In the genomic region with DNA sequence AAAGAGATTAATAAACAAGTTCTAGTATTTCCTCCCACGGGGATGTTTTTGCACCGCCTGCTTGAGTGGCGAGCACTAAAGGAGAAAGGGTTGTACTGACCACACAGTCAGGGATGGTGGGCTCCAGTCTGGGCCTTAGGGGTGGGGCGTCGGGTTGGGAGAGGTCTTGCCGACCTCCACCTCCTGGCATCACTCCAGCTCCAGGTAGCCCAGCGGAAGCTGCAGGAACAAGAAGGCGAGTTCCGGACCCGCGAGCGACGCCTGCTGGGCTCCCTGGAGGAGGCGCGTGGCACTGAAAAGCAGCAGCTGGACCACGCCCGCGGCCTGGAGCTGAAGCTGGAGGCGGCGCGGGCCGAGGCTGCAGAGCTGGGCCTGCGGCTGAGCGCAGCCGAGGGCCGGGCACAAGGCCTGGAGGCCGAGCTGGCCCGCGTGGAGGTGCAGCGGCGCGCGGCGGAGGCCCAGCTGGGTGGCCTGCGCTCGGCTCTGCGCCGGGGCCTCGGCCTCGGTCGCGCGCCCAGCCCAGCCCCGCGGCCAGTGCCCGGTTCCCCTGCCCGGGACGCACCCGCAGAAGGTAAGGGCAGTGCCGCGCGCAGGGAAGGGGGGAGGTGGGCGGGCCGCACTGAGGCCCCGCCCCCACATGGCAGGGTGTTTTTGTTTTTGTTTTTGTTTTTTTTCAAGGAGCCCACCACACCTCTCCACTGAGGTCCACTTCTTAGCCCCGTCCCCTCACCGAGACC, we compare ENCODE assay signal across 8 cellular contexts. TPM values are rescaled to one million over a fixed set of nuclear protein-coding genes. Genes with fewer than 3 reads are reported as not detected.
A peak's percentile ranks its signal among the peaks of the same experiment; 100 is the strongest.
DNase-seq lines count a peak whose midpoint lies in the region; ATAC-seq and TF ChIP-seq lines count a peak whose summit lies in the region.

No MANE protein-coding gene starts in this region.

- peak overlapping the region; percentile 48 for H3K4ac ChIP-seq in IMR-90 (ENCODE audit: low read depth, low read length)

- no peak overlapping the region; the same call in 1 of the 2 replicates for H2BK120ac ChIP-seq in IMR-90 (ENCODE audit: low read depth, low read length)

- H3K27me3 ChIP-seq in IMR-90 (ENCODE audit: control insufficient read depth, insufficient read depth, low read length) (no peaks in the 10 kb centered on the region; the same call in 1 of the 2 replicates), SU-DHL-6 (ENCODE audit: low read length) (no peaks in the 10 kb centered on the region)

- H2AK5ac ChIP-seq in IMR-90 (ENCODE audit: low read depth, low read length) = no peak overlapping the region

- H3K4me2 ChIP-seq in IMR-90 (ENCODE audit: low read depth, low read length) = peak overlapping the region; percentile 82
- peak overlapping the region; percentile 61 for H3K4me2 ChIP-seq in SU-DHL-6 (ENCODE audit: low read depth, low read length, poor library complexity, severe bottlenecking)

- in situ Hi-C loops in IMR-90 (cut with MboI; ENCODE audit: low sequenced_read_pairs) = no loop called here

- H3K27ac ChIP-seq in 22Rv1 = peak overlapping the region; percentile 71
- H3K27ac ChIP-seq in IMR-90 (ENCODE audit: insufficient read depth, low read length) = no peak overlapping the region
- H3K27ac ChIP-seq in SU-DHL-6 (ENCODE audit: low read depth, low read length) = no peak overlapping the region

- H3K9me1 ChIP-seq in IMR-90 (ENCODE audit: insufficient read depth, low read length) = peaks cover 2% of the 10 kb centered on the region; the same call in 1 of the 2 replicates

- DNase-seq in IMR-90 = peak; percentile 75
- DNase-seq in activated naive CD8-positive, alpha-beta T cell treated with anti-CD3 and anti-CD28 coated beads, Interleukin-2, amount 50 U/mL, for 16 hours (ENCODE audit: low read depth, low spot score) = peak; percentile 47
- DNase-seq in hepatic stellate cell (ENCODE audit: low spot score) = peak; percentile 74
- peak; percentile 83 for DNase-seq in retina

- H3K23ac ChIP-seq in IMR-90 (ENCODE audit: low read depth, low read length) = no peak overlapping the region

- 4% methylated on average over 17 of the region's 57 CpGs; no CpG with 5 or more reads in 1 of the 2 experiments for WGBS in IMR-90 (ENCODE audit: extremely low coverage in 2 of 2, insufficient read length in 1 of 2), 2 experiments

- no peak overlapping the region for H3K9ac ChIP-seq in IMR-90 (ENCODE audit: low read depth, low read length)
- peak overlapping the region; percentile 31; the same call in 1 of the 2 replicates for H3K9ac ChIP-seq in SU-DHL-6 (ENCODE audit: low read length)

- no peak overlapping the region for H3K56ac ChIP-seq in IMR-90 (ENCODE audit: extremely low read depth, insufficient read depth, low read length)

- no peak overlapping the region for H2BK5ac ChIP-seq in IMR-90 (ENCODE audit: low read depth, low read length, poor library complexity, severe bottlenecking)

- H3K79me2 ChIP-seq in SU-DHL-6 (ENCODE audit: insufficient read depth, low read length) = no peaks in the 10 kb centered on the region

- H2BK15ac ChIP-seq in IMR-90 (ENCODE audit: low read depth, low read length) = no peak overlapping the region

- peak; percentile 66 for ATAC-seq in GM18511 (IDR thresholded peaks at IDR 0.05; ENCODE audit: unreplicated experiment)
- peak; percentile 98 for ATAC-seq in IMR-90 (ENCODE audit: low read depth)
- no peak for ATAC-seq in GM19463 (IDR thresholded peaks at IDR 0.05; ENCODE audit: unreplicated experiment)

- peak; percentile 38; the same call in 1 of the 2 replicates for TF ChIP-seq RAD21 in IMR-90 (IDR thresholded peaks at IDR 0.05; ENCODE audit: low read length)

- H3K4me1 ChIP-seq in IMR-90 (ENCODE audit: control insufficient read depth, insufficient read depth, low read length) = peaks cover 1% of the 10 kb centered on the region; the same call in 1 of the 2 replicates

- POLR2A ChIA-PET in IMR-90 (lab: Charles Lee; ENCODE audit: unreplicated experiment) = no interaction called here

- no peak overlapping the region for H3K14ac ChIP-seq in IMR-90 (replicated peaks; ENCODE audit: low read depth, low read length)

- peak overlapping the region; percentile 71 for H4K5ac ChIP-seq in IMR-90 (ENCODE audit: low read depth, low read length)

- intact Hi-C loops in IMR-90 (cut with micrococcal nuclease) = no loop called here

- CTCF ChIA-PET in IMR-90 (lab: Yijun Ruan, JAX) = interaction anchor here (0.8 to 2.1 kb wide), 6 partner anchors 9 to 88 kb away, joined by 3 to 12 read pairs (median 4); no protein-coding TSS in a partner anchor

- no peaks in the 10 kb centered on the region for H3K9me2 ChIP-seq in SU-DHL-6 (replicated peaks; ENCODE audit: insufficient read depth, low read length)

- H3K9me3 ChIP-seq in IMR-90 (ENCODE audit: control insufficient read depth, insufficient read depth, low read length) = no peaks in the 10 kb centered on the region
- H3K9me3 ChIP-seq in SU-DHL-6 (ENCODE audit: insufficient read depth, low read length) = no peaks in the 10 kb centered on the region

- dilution Hi-C loops in IMR-90 (cut with HindIII; ENCODE audit: low sequenced_read_pairs, unreplicated experiment) = no loop called here

- H4K8ac ChIP-seq in IMR-90 (ENCODE audit: low read depth in 2 of 2, low read length in 2 of 2) = peak overlapping the region; percentile 66 to 91; a peak in 3 of 4 replicates

- 0 out of 4 replicates have a peak, but pooled peaks cover 0 to 3% of the 10 kb centered on the region in 2 experiments for H3K79me1 ChIP-seq in IMR-90 (ENCODE audit: low read depth in 1 of 2, low read length in 2 of 2)

- peak overlapping the region; percentile 72 for H2AK9ac ChIP-seq in IMR-90 (replicated peaks; ENCODE audit: low read depth, low read length, poor library complexity)

- BruUV-seq in IMR-90 (replicated peaks; lab: Mats Ljungman, UMichigan) = no TSS peak

- H3K4me3 ChIP-seq in IMR-90 (ENCODE audit: insufficient read depth, low read depth, low read length) (peak overlapping the region; percentile 29), SU-DHL-6 (ENCODE audit: insufficient read depth, low read length, poor library complexity, severe bottlenecking) (peak overlapping the region; percentile 38)

- H3K36me3 ChIP-seq in IMR-90 (ENCODE audit: control insufficient read depth, insufficient read depth, low read length) (no peaks in the 10 kb centered on the region; the same call in 1 of the 2 replicates), SU-DHL-6 (ENCODE audit: low read length) (no peaks in the 10 kb centered on the region)

- H3F3A ChIP-seq in SU-DHL-6 (ENCODE audit: insufficient read depth) = no peaks in the 10 kb centered on the region

- H2BK20ac ChIP-seq in IMR-90 (ENCODE audit: low read depth, low read length) = no peak overlapping the region

- peaks cover 6% of the 10 kb centered on the region; the same call in 1 of the 2 replicates for H4K20me1 ChIP-seq in IMR-90 (ENCODE audit: insufficient read depth, low read length)
- H4K20me1 ChIP-seq in SU-DHL-6 (ENCODE audit: low read depth, low read length) = no peaks in the 10 kb centered on the region

- no peak overlapping the region for H3K18ac ChIP-seq in IMR-90 (ENCODE audit: low read depth, low read length)

- TF ChIP-seq POLR2A in IMR-90 (IDR thresholded peaks at IDR 0.05; ENCODE audit: low read depth, low read length) = no peak

- TF ChIP-seq CTCF in 22Rv1 (IDR thresholded peaks at IDR 0.05) = peak; percentile 92
- TF ChIP-seq CTCF in IMR-90 (conservative IDR thresholded peaks at IDR 0.05; ENCODE audit: low read depth, low read length) = peak; percentile 68
- TF ChIP-seq CTCF in SU-DHL-6 (IDR thresholded peaks at IDR 0.05; ENCODE audit: insufficient read depth, low read length, poor library complexity, severe bottlenecking) = peak; percentile 51

- H4K91ac ChIP-seq in IMR-90 (ENCODE audit: insufficient read depth, low read depth, low read length) = no peak overlapping the region

- peak overlapping the region; percentile 93 for H2AFZ ChIP-seq in IMR-90 (replicated peaks; ENCODE audit: low read length, poor library complexity)
- peak overlapping the region; percentile 92 for H2AFZ ChIP-seq in SU-DHL-6 (ENCODE audit: low read depth, low read length, severe bottlenecking)

TF ChIP-seq in IMR-90, 13 proteins besides CTCF, POLR2A, EP300 and RAD21 (continues in another document):
- TF ChIP-seq MAZ (IDR thresholded peaks at IDR 0.05; ENCODE audit: borderline replicate concordance, low read depth, low read length) (0 out of 2 replicates have a peak, but pooled peaks have one; percentile 11), SMC3 (IDR thresholded peaks at IDR 0.05; ENCODE audit: low read depth, low read length) (peak; percentile 45), NFE2L2 (IDR thresholded peaks at IDR 0.05; ENCODE audit: low read depth, low read length) (no peak), FOS (IDR thresholded peaks at IDR 0.05; ENCODE audit: low read depth, low read length) (no peak), MXI1 (IDR thresholded peaks at IDR 0.05; ENCODE audit: borderline replicate concordance, low read depth, low read length) (peak; percentile 84), RCOR1 (IDR thresholded peaks at IDR 0.05; ENCODE audit: insufficient replicate concordance, low read length) (no peak), CHD1 (IDR thresholded peaks at IDR 0.05; ENCODE audit: low read depth, low read length) (no peak)
- TF ChIP-seq, protein P1, sequence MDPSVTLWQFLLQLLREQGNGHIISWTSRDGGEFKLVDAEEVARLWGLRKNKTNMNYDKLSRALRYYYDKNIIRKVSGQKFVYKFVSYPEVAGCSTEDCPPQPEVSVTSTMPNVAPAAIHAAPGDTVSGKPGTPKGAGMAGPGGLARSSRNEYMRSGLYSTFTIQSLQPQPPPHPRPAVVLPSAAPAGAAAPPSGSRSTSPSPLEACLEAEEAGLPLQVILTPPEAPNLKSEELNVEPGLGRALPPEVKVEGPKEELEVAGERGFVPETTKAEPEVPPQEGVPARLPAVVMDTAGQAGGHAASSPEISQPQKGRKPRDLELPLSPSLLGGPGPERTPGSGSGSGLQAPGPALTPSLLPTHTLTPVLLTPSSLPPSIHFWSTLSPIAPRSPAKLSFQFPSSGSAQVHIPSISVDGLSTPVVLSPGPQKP (IDR thresholded peaks at IDR 0.05; ENCODE audit: borderline replicate concordance, low read depth, low read length) = no peak

RNA-seq across cellular contexts. Expression of a gene that starts 19.7 kb away (rescaled TPM):
- total RNA-seq in IMR-90 (2012; rRNA removed) = 2.5 and 3.9 TPM in 2 replicates
- polyA plus RNA-seq in IMR-90 (2012; rRNA removed) = 13.9 and 14.6 TPM in 2 replicates
- 14.5 and 21.7 TPM in 2 replicates for polyA plus RNA-seq in IMR-90 (2012; cell fraction: cytosol; rRNA removed)
- 17.6 and 36.8 TPM in 2 replicates for polyA plus RNA-seq in IMR-90 (2012; cell fraction: nucleus; rRNA removed; ENCODE audit: low replicate concordance)

RNA-seq across cellular contexts. Expression of a gene that starts 39.0 kb away (rescaled TPM):
- 7.2 and 7.5 TPM in 2 replicates for total RNA-seq in IMR-90 (2012; rRNA removed)
- 13.7 and 14.7 TPM in 2 replicates for polyA plus RNA-seq in IMR-90 (2012; rRNA removed)
- polyA plus RNA-seq in IMR-90 (2012; cell fraction: cytosol; rRNA removed) = 10.7 and 12.9 TPM in 2 replicates
- polyA plus RNA-seq in IMR-90 (2012; cell fraction: nucleus; rRNA removed; ENCODE audit: low replicate concordance) = 82.9 and 147 TPM in 2 replicates

RNA-seq across cellular contexts. Expression of a gene that starts 51.0 kb away (rescaled TPM):
- 3.9 and 5.7 TPM in 2 replicates for total RNA-seq in IMR-90 (2012; rRNA removed)
- 18.9 and 19.6 TPM in 2 replicates for polyA plus RNA-seq in IMR-90 (2012; rRNA removed)
- 10.3 and 22.1 TPM in 2 replicates for polyA plus RNA-seq in IMR-90 (2012; cell fraction: cytosol; rRNA removed)
- 17.2 and 49.7 TPM in 2 replicates for polyA plus RNA-seq in IMR-90 (2012; cell fraction: nucleus; rRNA removed; ENCODE audit: low replicate concordance)
